ENCODE assay signal across 9 cellular contexts in genomic region chr2:219544567-219544966, GRCh38. TPM values are rescaled to one million over a fixed set of nuclear protein-coding genes. Genes with fewer than 3 reads are reported as not detected.
DNase-seq lines count a peak whose midpoint lies in the region; ATAC-seq and TF ChIP-seq lines count a peak whose summit lies in the region.
"Had no signal": no experiment of that assay in that cellular context is flagged by ENCODE, and none has a peak within 500 bp of the region (broad histone marks: within the 10 kb centered on the region; RNA-seq: fewer than 3 reads in every experiment).

No MANE protein-coding gene starts in this region.

- H3K4me3 ChIP-seq in OCI-LY7 (ENCODE audit: low read depth, low read length, poor library complexity, severe bottlenecking) = peak overlapping the region; percentile 80
- peak overlapping the region; percentile 67 to 83 (median 77) for H3K4me3 ChIP-seq in esophagus muscularis mucosa
- H3K4me3 ChIP-seq in psoas muscle = peak overlapping the region; percentile 79

- H3K27me3 Mint-ChIP-seq in Calu3 (ENCODE audit: unreplicated experiment) = peaks cover 30% of the 10 kb centered on the region

- H2AFZ ChIP-seq in OCI-LY7 (ENCODE audit: low read length) = no peak overlapping the region

- H3K27ac ChIP-seq in OCI-LY7 (ENCODE audit: low read depth, low read length, poor library complexity, severe bottlenecking) (no peak overlapping the region), esophagus muscularis mucosa (replicated peaks in 1 of 4) (peak overlapping the region; percentile 93 to 95 (median 94)), psoas muscle (peak overlapping the region; percentile 94)
- H3K27ac ChIP-seq: HL-60 had no signal

- peaks cover 20% of the 10 kb centered on the region for H3K4me1 Mint-ChIP-seq in Calu3 (ENCODE audit: low read depth, unreplicated experiment)

- no peak for TF ChIP-seq POLR2A in esophagus muscularis mucosa (IDR thresholded peaks at IDR 0.05; ENCODE audit: low read depth)

- H3K36me3 ChIP-seq in OCI-LY7 (ENCODE audit: insufficient read depth, low read length) (peaks cover 13% of the 10 kb centered on the region), esophagus muscularis mucosa (peaks cover 9 to 38% (median 26%) of the 10 kb centered on the region in 4 donors), psoas muscle (ENCODE audit: insufficient read depth in 1 of 2, low read depth in 1 of 2) (peaks cover 0 to 19% of the 10 kb centered on the region in 2 donors)

- no peak for TF ChIP-seq EP300 in esophagus muscularis mucosa (IDR thresholded peaks at IDR 0.05)

- POLR2A ChIA-PET in OCI-LY7 (lab: Charles Lee) = interaction anchor here (3.3 kb wide), 1 partner anchor 53 kb away, joined by 14 read pairs; the partner anchor contains the start of gene STK11IP

- peak overlapping the region; percentile 97 for H3K27ac Mint-ChIP-seq in Calu3 (ENCODE audit: unreplicated experiment)

- TF ChIP-seq CTCF in Calu3 (IDR thresholded peaks at IDR 0.05; ENCODE audit: unreplicated experiment) = no peak
- no peak for TF ChIP-seq CTCF in OCI-LY7 (conservative IDR thresholded peaks at IDR 0.05; ENCODE audit: low read length)
- TF ChIP-seq CTCF in esophagus muscularis mucosa (IDR thresholded peaks at IDR 0.05) = no peak
- TF ChIP-seq CTCF in psoas muscle (IDR thresholded peaks at IDR 0.05) = no peak

- H4K20me1 ChIP-seq in OCI-LY7 (ENCODE audit: insufficient read depth, low read length) = 0 out of 2 replicates have a peak, but pooled peaks cover 5% of the 10 kb centered on the region

- ATAC-seq in psoas muscle = no peak
- ATAC-seq in GM18868 (IDR thresholded peaks at IDR 0.05; ENCODE audit: unreplicated experiment) = no peak

- BruUV-seq in Calu3 (replicated peaks; lab: Mats Ljungman, UMichigan) = no TSS peak
- BruUV-seq in OCI-LY7 (replicated peaks; lab: Mats Ljungman, UMichigan) = TSS peak; percentile 48

- H3K4me2 ChIP-seq in OCI-LY7 (ENCODE audit: low read length) = peak overlapping the region; percentile 70

- peaks cover 45% of the 10 kb centered on the region for H3K36me3 Mint-ChIP-seq in Calu3 (ENCODE audit: insufficient read depth, unreplicated experiment)

- H3K9me3 Mint-ChIP-seq in Calu3 (ENCODE audit: low read depth, unreplicated experiment) = no peaks in the 10 kb centered on the region

- H3K4me3 Mint-ChIP-seq in Calu3 (ENCODE audit: low read depth, unreplicated experiment) = peak overlapping the region; percentile 91

- no peaks in the 10 kb centered on the region for H3K27me3 ChIP-seq in esophagus muscularis mucosa
- H3K27me3 ChIP-seq in psoas muscle (ENCODE audit: insufficient read depth in 3 of 3, low read length in 2 of 3) = no peaks in the 10 kb centered on the region

- intact Hi-C loops in Calu3 (cut with micrococcal nuclease; ENCODE audit: unreplicated experiment) (loop anchor here (5.0 kb wide), 1 partner anchor 98 kb away; no protein-coding TSS in a partner anchor), OCI-LY7 (cut with micrococcal nuclease; ENCODE audit: unreplicated experiment) (loop anchor here (5.0 kb wide), 2 partner anchors 157 to 367 kb away; partner anchors contain the start of genes CNPPD1, DNPEP and RETREG2), esophagus muscularis mucosa (cut with DNase I) (loop anchor here (5.0 kb wide), 2 partner anchors 53 to 143 kb away; partner anchors contain the start of gene STK11IP), psoas muscle (cut with DNase I) (loop anchor here (5.0 to 10.0 kb wide), 2 partner anchors 143 to 370 kb away; partner anchors contain the start of genes CNPPD1 (in 1 of the 2), RETREG2 (in 1 of the 2) and SLC23A3 (in 1 of the 2))

- no peak for DNase-seq in Calu3
- no peak for DNase-seq in OCI-LY7 (ENCODE audit: low spot score)
- DNase-seq in esophagus muscularis mucosa (ENCODE audit: extremely low spot score) = no peak
- no peak for DNase-seq in psoas muscle
- no peak for DNase-seq in stimulated activated naive CD4-positive, alpha-beta T cell (lab: John Stamatoyannopoulos, UW)
- no peak for DNase-seq in HUDEP-2 (lab: John Stamatoyannopoulos, UW; ENCODE audit: unreplicated experiment in 76 of 76)
- DNase-seq in OCI-M2 (lab: John Stamatoyannopoulos, UW; ENCODE audit: unreplicated experiment) = no peak

- no peaks in the 10 kb centered on the region for H3K4me1 ChIP-seq in OCI-LY7 (ENCODE audit: insufficient read depth, low read length, poor library complexity, severe bottlenecking)
- peaks cover 26 to 46% (median 39%) of the 10 kb centered on the region in 4 donors for H3K4me1 ChIP-seq in esophagus muscularis mucosa
- peaks cover 23% of the 10 kb centered on the region for H3K4me1 ChIP-seq in psoas muscle

- H3K9me3 ChIP-seq in OCI-LY7 (ENCODE audit: low read length) (no peaks in the 10 kb centered on the region), esophagus muscularis mucosa (no peaks in the 10 kb centered on the region), psoas muscle (no peaks in the 10 kb centered on the region)

- 47% methylated on average over 9 of the region's 9 CpGs for WGBS in esophagus muscularis mucosa
- 38 to 51% (median 38%) methylated on average over 9 of the region's 9 CpGs for WGBS in psoas muscle, 3 donors

- peaks cover 9% of the 10 kb centered on the region; the same call in 1 of the 2 replicates for H3K79me2 ChIP-seq in OCI-LY7 (ENCODE audit: insufficient read depth, low read depth, low read length)

- CTCF ChIA-PET in Calu3 (lab: Charles Lee) = interaction anchor here (1.0 to 1.8 kb wide), 2 partner anchors 8 to 16 kb away, joined by 3 to 8 read pairs; no protein-coding TSS in a partner anchor
- CTCF ChIA-PET in OCI-LY7 (lab: Charles Lee; ENCODE audit: unreplicated experiment) = no interaction called here

- H3K9me2 ChIP-seq in OCI-LY7 (ENCODE audit: insufficient read depth, low read length) = no peaks in the 10 kb centered on the region

RNA-seq across cellular contexts. Expression of gene TMEM198, which starts 0.7 kb away (rescaled TPM):
- total RNA-seq in Calu3 (2022) (5.2 and 5.9 TPM in 2 replicates), OCI-LY7 (2022) (6.1 and 6.6 TPM in 2 replicates), esophagus muscularis mucosa (1 to 10 TPM; 3.7 to 4.7 (median 4.2) TPM), psoas muscle (1 to 10 TPM in 3 of 4 donors, under 1 TPM in 1; 0.88 to 3.1 (median 2.0) TPM)
- 1.4 and 2.5 TPM in 2 replicates for total RNA-seq in OCI-LY7 (2014; rRNA removed; shearing (Covaris generic))
- 1 to 10 TPM in 2 of 3 donors, under 1 TPM in 1; 0.61 to 3.7 (median 2.3) TPM for polyA plus RNA-seq in psoas muscle

RNA-seq across cellular contexts. Expression of gene CHPF, which starts 1.0 kb away (rescaled TPM):
- total RNA-seq in Calu3 (2022) (139 and 141 TPM in 2 replicates), OCI-LY7 (2022) (30.5 and 33.0 TPM in 2 replicates), esophagus muscularis mucosa (10 to 100 TPM; 44.4 to 67.8 (median 58.4) TPM), psoas muscle (10 to 100 TPM; 11.9 to 14.2 (median 13.1) TPM)
- total RNA-seq in OCI-LY7 (2014; rRNA removed; shearing (Covaris generic)) = 14.5 and 24.1 TPM in 2 replicates
- polyA plus RNA-seq in psoas muscle = 10 to 100 TPM in 1 of 3 donors, 1 to 10 TPM in 2; 8.4 to 13.0 (median 9.0) TPM

RNA-seq across cellular contexts. Expression of gene OBSL1, which starts 26.8 kb away (rescaled TPM):
- 65.9 and 76.5 TPM in 2 replicates for total RNA-seq in Calu3 (2022)
- total RNA-seq in OCI-LY7 (2014; rRNA removed; shearing (Covaris generic)) = 0.25 TPM in 1 of 2 replicates, not detected in the other
- 0.18 TPM in 1 of 2 replicates, not detected in the other for total RNA-seq in OCI-LY7 (2022)
- 100 to 1,000 TPM in 2 of 4 donors, 10 to 100 TPM in 2; 51.9 to 123 (median 99.2) TPM for total RNA-seq in esophagus muscularis mucosa
- total RNA-seq in psoas muscle = 100 to 1,000 TPM in 1 of 4 donors, 10 to 100 TPM in 3; 38.7 to 134 (median 68.0) TPM
- polyA plus RNA-seq in psoas muscle = 10 to 100 TPM; 10.3 to 35.9 (median 22.1) TPM

RNA-seq across cellular contexts. Expression of gene INHA, which starts 27.5 kb away (rescaled TPM):
- total RNA-seq in Calu3 (2022) (0.80 and 0.83 TPM in 2 replicates), OCI-LY7 (2022) (not detected in 2 replicates), esophagus muscularis mucosa (under 1 TPM in 2 of 4 donors, not detected in 2; 0.45 to 0.75 TPM), psoas muscle (under 1 TPM in 2 of 4 donors, not detected in 2; 0.23 to 0.36 TPM)
- not detected in 2 replicates for total RNA-seq in OCI-LY7 (2014; rRNA removed; shearing (Covaris generic))
- polyA plus RNA-seq in psoas muscle = 1 to 10 TPM in 1 of 3 donors, under 1 TPM in 2; 0.10 to 1.2 (median 0.18) TPM

RNA-seq across cellular contexts. Expression of gene ASIC4, which starts 30.3 kb away (rescaled TPM):
- 0.17 TPM in 1 of 2 replicates, not detected in the other for total RNA-seq in Calu3 (2022)
- total RNA-seq in OCI-LY7 (2014; rRNA removed; shearing (Covaris generic)) = 0.39 and 0.73 TPM in 2 replicates
- 0.74 and 0.96 TPM in 2 replicates for total RNA-seq in OCI-LY7 (2022)
- total RNA-seq in esophagus muscularis mucosa = not detected
- total RNA-seq in psoas muscle = under 1 TPM in 2 of 4 donors, not detected in 2; 0.30 to 0.34 TPM
- polyA plus RNA-seq in psoas muscle = under 1 TPM in 2 of 3 donors, not detected in 1; 0.03 to 0.23 TPM

Comparison
In these comparisons a context has a peak if more than half of its experiments do, and no peak if none do; other contexts are left out.
1. RNA of gene OBSL1, which starts 26.8 kb away (total RNA-seq): 51.9 to 123 TPM in esophagus muscularis mucosa, 38.7 to 134 TPM in psoas muscle and 65.9 to 76.5 TPM in Calu3; 0.18 to 0.25 TPM in OCI-LY7; every median in the first group is over 10 times any median in the second.
2. Peak in every context shown above with its lines, with median percentiles within 50 percentile points of each other: H3K4me3 ChIP-seq.